In the genomic region with DNA sequence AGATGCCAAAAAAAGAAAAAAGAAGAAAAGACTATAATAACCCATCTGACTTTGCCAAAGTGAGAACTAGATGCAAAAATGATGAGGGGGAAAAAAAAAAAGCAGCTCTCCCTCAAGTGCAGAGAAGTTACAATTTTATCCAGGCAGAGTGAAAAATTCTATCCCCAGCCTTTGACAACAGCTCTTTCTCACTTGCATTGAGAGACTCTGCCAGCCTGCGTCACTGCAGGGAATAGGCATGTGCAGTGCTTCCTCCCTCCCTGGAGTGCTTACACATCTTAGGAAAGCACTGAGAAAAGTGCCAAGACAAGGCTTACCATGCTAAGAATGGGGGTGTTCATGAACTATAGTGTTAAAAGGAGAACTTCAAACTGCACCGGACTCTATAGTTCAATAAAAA, we compare ENCODE assay signal across 14 cellular contexts.
"Had no signal": no experiment of that assay in that cellular context is flagged by ENCODE, and none has a peak within 500 bp of the region (broad histone marks: within the 10 kb centered on the region; RNA-seq: fewer than 3 reads in every experiment).

No MANE protein-coding gene starts in this region.

- H3K4me3 ChIP-seq: ascending aorta, cardiac muscle cell, gastrocnemius medialis, skin epidermis, stomach, tibial artery, vagina had no signal

- DNase-seq: activated CD4-positive, alpha-beta T cell treated with anti-CD3 and anti-CD28 coated beads for 1 hour; activated CD4-positive, alpha-beta T cell treated with anti-CD3 and anti-CD28 coated beads, Interleukin-2, amount 50 U/mL, for 48 hours; activated CD8-positive, alpha-beta memory T cell treated with anti-CD3 and anti-CD28 coated beads, Interleukin-2, amount 10 ng/mL, durations not matched to agents 7 days and 5 days; activated gamma-delta T cell treated with Interleukin-2 at 50 U/mL for 16 hours; activated naive CD8-positive, alpha-beta T cell treated with anti-CD3 and anti-CD28 coated beads for 36 hours; activated T-cell treated with anti-CD3 and anti-CD28 coated beads, Interleukin-2, amount 50 U/mL, for 72 hours; gastrocnemius medialis; stomach; T-helper 9 cell; tibial artery had no signal

- ATAC-seq: activated CD8-positive, alpha-beta memory T cell treated with anti-CD3 and anti-CD28 coated beads, Interleukin-2, amount 10 ng/mL, durations not matched to agents 7 days and 5 days; activated T-cell treated with anti-CD3 and anti-CD28 coated beads, Interleukin-2, amount 50 U/mL, for 72 hours; gastrocnemius medialis had no signal

- H3K4me3 Mint-ChIP-seq: activated CD8-positive, alpha-beta memory T cell treated with anti-CD3 and anti-CD28 coated beads, Interleukin-2, amount 10 ng/mL, durations not matched to agents 7 days and 5 days; activated naive CD8-positive, alpha-beta T cell treated with anti-CD3 and anti-CD28 coated beads for 36 hours; activated T-cell treated with anti-CD3 and anti-CD28 coated beads, Interleukin-2, amount 50 U/mL, for 72 hours had no signal

- H3K27me3 Mint-ChIP-seq: activated CD8-positive, alpha-beta memory T cell treated with anti-CD3 and anti-CD28 coated beads, Interleukin-2, amount 10 ng/mL, durations not matched to agents 7 days and 5 days; activated naive CD8-positive, alpha-beta T cell treated with anti-CD3 and anti-CD28 coated beads for 36 hours had no signal

- H3K4me1 ChIP-seq: ascending aorta, gastrocnemius medialis, tibial artery, vagina had no signal

- H3K36me3 Mint-ChIP-seq: activated CD8-positive, alpha-beta memory T cell treated with anti-CD3 and anti-CD28 coated beads, Interleukin-2, amount 10 ng/mL, durations not matched to agents 7 days and 5 days; activated naive CD8-positive, alpha-beta T cell treated with anti-CD3 and anti-CD28 coated beads for 36 hours had no signal

- H3K36me3 ChIP-seq: ascending aorta, cardiac muscle cell, gastrocnemius medialis, stomach, tibial artery, vagina had no signal

- H3K27me3 ChIP-seq: ascending aorta, cardiac muscle cell, gastrocnemius medialis, stomach, tibial artery, vagina had no signal

- H3K4me1 Mint-ChIP-seq: activated CD8-positive, alpha-beta memory T cell treated with anti-CD3 and anti-CD28 coated beads, Interleukin-2, amount 10 ng/mL, durations not matched to agents 7 days and 5 days; activated naive CD8-positive, alpha-beta T cell treated with anti-CD3 and anti-CD28 coated beads for 36 hours had no signal

- H3K9me3 ChIP-seq: ascending aorta, gastrocnemius medialis, tibial artery, vagina had no signal

- H3K27ac ChIP-seq: ascending aorta, cardiac muscle cell, gastrocnemius medialis, skin epidermis, stomach, tibial artery, vagina had no signal

- H3K27ac Mint-ChIP-seq: activated CD8-positive, alpha-beta memory T cell treated with anti-CD3 and anti-CD28 coated beads, Interleukin-2, amount 10 ng/mL, durations not matched to agents 7 days and 5 days; activated naive CD8-positive, alpha-beta T cell treated with anti-CD3 and anti-CD28 coated beads for 36 hours; activated T-cell treated with anti-CD3 and anti-CD28 coated beads, Interleukin-2, amount 50 U/mL, for 72 hours had no signal
